28 cellular contexts compared by ENCODE assay signal in genomic region chr13:33629610-33630009, GRCh38.
"Had no signal": no experiment of that assay in that cellular context is flagged by ENCODE, and none has a peak within 500 bp of the region (broad histone marks: within the 10 kb centered on the region; RNA-seq: fewer than 3 reads in every experiment).

No MANE protein-coding gene starts in this region.

- H3K36me3 ChIP-seq: colonic mucosa, esophagus muscularis mucosa, esophagus squamous epithelium, gastrocnemius medialis, gastroesophageal sphincter, heart left ventricle, heart right ventricle had no signal

- FAIRE-seq: colon, endometrium, endothelial cell of umbilical vein, frontal cortex had no signal

- H3K9me3 Mint-ChIP-seq: dendritic cell treated with granulocyte-macrophage colony-stimulating factor and Interleukin-4, amounts not matched to agents 40 ng/mL and 50 ng/mL, for 4 days; effector memory CD8-positive, alpha-beta T cell; endodermal cell had no signal

- H3K27ac ChIP-seq: colonic mucosa, coronary artery, epithelial cell of prostate, esophagus muscularis mucosa, esophagus squamous epithelium, foreskin keratinocyte, gastrocnemius medialis, gastroesophageal sphincter, heart left ventricle, heart right ventricle had no signal

- ATAC-seq: effector memory CD8-positive, alpha-beta T cell; foreskin keratinocyte; gastrocnemius medialis; gastroesophageal sphincter; heart left ventricle; heart right ventricle had no signal

- H3K4me1 ChIP-seq: colonic mucosa, gastrocnemius medialis, gastroesophageal sphincter had no signal

- H3K27me3 ChIP-seq: colonic mucosa, dorsolateral prefrontal cortex, esophagus muscularis mucosa, esophagus squamous epithelium, foreskin keratinocyte, gastrocnemius medialis, gastroesophageal sphincter, heart left ventricle, heart right ventricle had no signal

- H3K27ac Mint-ChIP-seq: dendritic cell treated with granulocyte-macrophage colony-stimulating factor and Interleukin-4, amounts not matched to agents 40 ng/mL and 50 ng/mL, for 4 days; effector memory CD8-positive, alpha-beta T cell; endodermal cell had no signal

- H3K4me3 ChIP-seq: colonic mucosa, coronary artery, dorsolateral prefrontal cortex, esophagus muscularis mucosa, esophagus squamous epithelium, gastrocnemius medialis, gastroesophageal sphincter, heart left ventricle, heart right ventricle had no signal

- DNase-seq: colonic mucosa; cortex of kidney; dermis blood vessel endothelial cell; dorsolateral prefrontal cortex; effector CD4-positive, alpha-beta T cell; effector CD8-positive, alpha-beta T cell; effector memory CD4-positive, alpha-beta T cell; effector memory CD8-positive, alpha-beta T cell; endodermal cell; erythroblast; esophagus squamous epithelium; foreskin fibroblast; foreskin keratinocyte; foreskin melanocyte; gastrocnemius medialis; glutamatergic neuron; head of caudate nucleus; heart left ventricle; heart right ventricle had no signal

- H3K4me3 Mint-ChIP-seq: dendritic cell treated with granulocyte-macrophage colony-stimulating factor and Interleukin-4, amounts not matched to agents 40 ng/mL and 50 ng/mL, for 4 days; effector memory CD8-positive, alpha-beta T cell; endodermal cell had no signal

- H3K9me3 ChIP-seq: colonic mucosa, esophagus muscularis mucosa, esophagus squamous epithelium, gastrocnemius medialis, gastroesophageal sphincter, heart left ventricle, heart right ventricle had no signal

- H3K27me3 Mint-ChIP-seq: effector memory CD8-positive, alpha-beta T cell had no signal
